11 cellular contexts compared by ENCODE assay signal in genomic region chr14:61552196-61552595, GRCh38.
DNase-seq lines count a peak whose midpoint lies in the region; ATAC-seq, FAIRE-seq and TF ChIP-seq lines count a peak whose summit lies in the region.
"Had no signal": no experiment of that assay in that cellular context is flagged by ENCODE, and none has a peak within 500 bp of the region (broad histone marks: within the 10 kb centered on the region; RNA-seq: fewer than 3 reads in every experiment).

No MANE protein-coding gene starts in this region.

- intact Hi-C loops in IMR-90 (cut with micrococcal nuclease) = loop anchor here (10.0 kb wide), 1 partner anchor 283 kb away; no protein-coding TSS in a partner anchor

- H3K4me3 ChIP-seq in A549 (no peak overlapping the region), IMR-90 (ENCODE audit: insufficient read depth, low read depth, low read length) (no peak overlapping the region), brain microvascular endothelial cell (ENCODE audit: low read depth, low read length) (no peak overlapping the region), muscle layer of duodenum (ENCODE audit: low read depth in 1 of 2, low read length in 2 of 2) (no peak overlapping the region)

- no peak overlapping the region for H2AFZ ChIP-seq in IMR-90 (replicated peaks; ENCODE audit: low read length, poor library complexity)

- peak overlapping the region; percentile 99 for H3K4ac ChIP-seq in IMR-90 (ENCODE audit: low read depth, low read length)

- DNase-seq in A549 (ENCODE audit: low read depth in 1 of 2, low spot score in 1 of 2) (no peak), IMR-90 (no peak), brain microvascular endothelial cell (no peak), cortex of kidney (lab: John Stamatoyannopoulos, UW) (no peak), SW 1271 (lab: John Stamatoyannopoulos, UW) (no peak)
- no peak for DNase-seq in stimulated activated CD4-positive, alpha-beta T cell treated with anti-CD3 and anti-CD28 coated beads, Interleukin-12 subunit alpha, Interleukin-12 subunit beta, amount 100 ng/mL, for 4 hours
- DNase-seq: endodermal cell, NCI-H2227 treated with DMSO at 0.1 percent for 48 hours had no signal

- H2BK5ac ChIP-seq in IMR-90 (ENCODE audit: low read depth, low read length, poor library complexity, severe bottlenecking) = peak overlapping the region; percentile 96

- H4K5ac ChIP-seq in IMR-90 (ENCODE audit: low read depth, low read length) = peak overlapping the region; percentile 99

- TF ChIP-seq RAD21 in A549 (conservative IDR thresholded peaks at IDR 0.05 in 1 of 2, IDR thresholded peaks at IDR 0.05 in 1 of 2) (no peak), IMR-90 (IDR thresholded peaks at IDR 0.05; ENCODE audit: low read length) (no peak)

- H3K9me3 ChIP-seq in A549 (no peaks in the 10 kb centered on the region; the same call in 2 of the 3 replicates), IMR-90 (ENCODE audit: control insufficient read depth, insufficient read depth, low read length) (no peaks in the 10 kb centered on the region), muscle layer of duodenum (ENCODE audit: control insufficient read depth in 1 of 2, low read length in 2 of 2) (no peaks in the 10 kb centered on the region)

- peak overlapping the region; percentile 100 for H3K18ac ChIP-seq in IMR-90 (ENCODE audit: low read depth, low read length)

- no peaks in the 10 kb centered on the region for H3K36me3 ChIP-seq in IMR-90 (ENCODE audit: control insufficient read depth, insufficient read depth, low read length)
- H3K36me3 ChIP-seq in brain microvascular endothelial cell (replicated peaks) = no peaks in the 10 kb centered on the region
- H3K36me3 ChIP-seq in muscle layer of duodenum (ENCODE audit: control insufficient read depth in 1 of 2, insufficient read depth in 2 of 2, low read length in 2 of 2) = no peaks in the 10 kb centered on the region

- TF ChIP-seq CTCF in A549 (IDR thresholded peaks at IDR 0.05) (no peak), IMR-90 (conservative IDR thresholded peaks at IDR 0.05; ENCODE audit: low read depth, low read length) (no peak), brain microvascular endothelial cell (IDR thresholded peaks at IDR 0.05; ENCODE audit: low read depth, low read length, missing control alignments) (no peak)

- CTCF ChIA-PET in A549 (lab: Yijun Ruan, JAX) (interaction anchor here (1.2 to 4.5 kb wide), 7 partner anchors 10 to 82 kb away, joined by 3 to 17 read pairs (median 10); no protein-coding TSS in a partner anchor), IMR-90 (lab: Yijun Ruan, JAX) (interaction anchor here (0.6 to 0.9 kb wide), 2 partner anchors 57 to 121 kb away, joined by 3 read pairs; no protein-coding TSS in a partner anchor)

- H4K8ac ChIP-seq in IMR-90 (ENCODE audit: low read depth in 2 of 2, low read length in 2 of 2) = peak overlapping the region; percentile 83 to 97

- peak overlapping the region; percentile 54; the same call in 1 of the 2 replicates for H3K23ac ChIP-seq in IMR-90 (ENCODE audit: low read depth, low read length)

- FAIRE-seq in A549 (lab: Jason Lieb, UNC) = no peak
- FAIRE-seq: GM12891 had no signal

- in situ Hi-C loops in IMR-90 (cut with MboI; ENCODE audit: low sequenced_read_pairs) (loop anchor here (25.0 kb wide), 1 partner anchor 915 kb away; the partner anchor contains the start of gene SIX1), brain microvascular endothelial cell (cut with HindIII; ENCODE audit: low pct_ligation_motif_present, low sequenced_read_pairs) (loop anchor here (25.0 kb wide), 1 partner anchor 160 kb away; no protein-coding TSS in a partner anchor)

- no peak overlapping the region for H2AK9ac ChIP-seq in IMR-90 (replicated peaks; ENCODE audit: low read depth, low read length, poor library complexity)

- H3K79me1 ChIP-seq in IMR-90 (ENCODE audit: low read depth in 1 of 2, low read length in 2 of 2) = peaks cover 9 to 25% of the 10 kb centered on the region in 2 experiments

- BruUV-seq in IMR-90 (replicated peaks; lab: Mats Ljungman, UMichigan) = no TSS peak

- peak overlapping the region; percentile 69 for H3K14ac ChIP-seq in IMR-90 (replicated peaks; ENCODE audit: low read depth, low read length)

- WGBS in A549 (ENCODE audit: missing lambda C conversion rate) = 99% methylated on average over 4 of the region's 4 CpGs
- WGBS in IMR-90 (ENCODE audit: extremely low coverage in 2 of 2, insufficient read length in 1 of 2), 2 experiments = 100% methylated on average over 4 of the region's 4 CpGs; no CpG with 5 or more reads in 1 of the 2 experiments

- TF ChIP-seq POLR2A in A549 (IDR thresholded peaks at IDR 0.05; ENCODE audit: low read length) (no peak), IMR-90 (IDR thresholded peaks at IDR 0.05; ENCODE audit: low read depth, low read length) (no peak)

- peak overlapping the region; percentile 96 for H4K91ac ChIP-seq in IMR-90 (ENCODE audit: insufficient read depth, low read depth, low read length)

- H3K9me1 ChIP-seq in IMR-90 (ENCODE audit: insufficient read depth, low read length) = peaks cover 39% of the 10 kb centered on the region

- dilution Hi-C loops in IMR-90 (cut with HindIII; ENCODE audit: low sequenced_read_pairs, unreplicated experiment) = no loop called here

- ATAC-seq in A549 = no peak
- ATAC-seq in IMR-90 (ENCODE audit: low read depth) = no peak
- ATAC-seq in GM21381 (IDR thresholded peaks at IDR 0.05; ENCODE audit: unreplicated experiment) = no peak

- peak overlapping the region; percentile 99 for H2AK5ac ChIP-seq in IMR-90 (ENCODE audit: low read depth, low read length)

- H2BK120ac ChIP-seq in IMR-90 (ENCODE audit: low read depth, low read length) = peak overlapping the region; percentile 99

- no peaks in the 10 kb centered on the region for H4K20me1 ChIP-seq in IMR-90 (ENCODE audit: insufficient read depth, low read length)

- H3K4me2 ChIP-seq in A549 = peak overlapping the region; percentile 64; the same call in 1 of the 3 replicates
- no peak overlapping the region for H3K4me2 ChIP-seq in IMR-90 (ENCODE audit: low read depth, low read length)

- H3K4me1 ChIP-seq in A549 (peaks cover 88% of the 10 kb centered on the region), IMR-90 (ENCODE audit: control insufficient read depth, insufficient read depth, low read length) (peaks cover 39% of the 10 kb centered on the region), muscle layer of duodenum (ENCODE audit: control insufficient read depth in 1 of 2, insufficient read depth in 2 of 2, low read length in 2 of 2) (peaks cover 0 to 13% of the 10 kb centered on the region in 2 donors)

- no peaks in the 10 kb centered on the region for H3K27me3 ChIP-seq in IMR-90 (ENCODE audit: control insufficient read depth, insufficient read depth, low read length)
- H3K27me3 ChIP-seq in brain microvascular endothelial cell (replicated peaks) = no peaks in the 10 kb centered on the region
- no peaks in the 10 kb centered on the region for H3K27me3 ChIP-seq in muscle layer of duodenum (ENCODE audit: low read depth, low read length)

- peak overlapping the region; percentile 98 for H2BK15ac ChIP-seq in IMR-90 (ENCODE audit: low read depth, low read length)

- H2BK20ac ChIP-seq in IMR-90 (ENCODE audit: low read depth, low read length) = peak overlapping the region; percentile 98

- H3K27ac ChIP-seq in A549 (peak overlapping the region; percentile 96 to 99), IMR-90 (ENCODE audit: insufficient read depth, low read length) (peak overlapping the region; percentile 67), brain microvascular endothelial cell (peak overlapping the region; percentile 97), muscle layer of duodenum (ENCODE audit: low read length) (peak overlapping the region; percentile 72)

- no peak overlapping the region for H3K56ac ChIP-seq in IMR-90 (ENCODE audit: extremely low read depth, insufficient read depth, low read length)

- H3K9ac ChIP-seq in IMR-90 (ENCODE audit: low read depth, low read length) = no peak overlapping the region

- POLR2A ChIA-PET in A549 (lab: Yijun Ruan, JAX) (interaction anchor here (1.1 to 2.9 kb wide), 3 partner anchors 27 to 143 kb away, joined by 3 to 20 read pairs (median 3); partner anchors contain the start of gene HIF1A), IMR-90 (lab: Charles Lee; ENCODE audit: unreplicated experiment) (no interaction called here)

- no peak for TF ChIP-seq EP300 in A549 (IDR thresholded peaks at IDR 0.05)

TF ChIP-seq in A549, 52 proteins besides CTCF, POLR2A, EP300 and RAD21 (continues in another document):
- TF ChIP-seq ZFP36 (IDR thresholded peaks at IDR 0.05; ENCODE audit: borderline replicate concordance, partially characterized antibody) (no peak), HOXA7 (CRISPR knock-in tag; IDR thresholded peaks at IDR 0.05) (peak; percentile 16; the same call in 1 of the 2 replicates), HOXB13 (CRISPR knock-in tag; IDR thresholded peaks at IDR 0.05; ENCODE audit: low read depth) (peak; percentile 18; the same call in 1 of the 2 replicates), CHD2 (IDR thresholded peaks at IDR 0.05; ENCODE audit: low read length, partially characterized antibody) (no peak), CBX2 (IDR thresholded peaks at IDR 0.05; ENCODE audit: borderline replicate concordance, low read depth) (no peak), RARB (CRISPR knock-in tag; IDR thresholded peaks at IDR 0.05) (no peak)

TF ChIP-seq in IMR-90, 13 proteins besides CTCF, POLR2A, EP300 and RAD21 (continues in another document):
- TF ChIP-seq NFE2L2 (IDR thresholded peaks at IDR 0.05; ENCODE audit: low read depth, low read length) (no peak), CHD1 (IDR thresholded peaks at IDR 0.05; ENCODE audit: low read depth, low read length) (no peak), SMC3 (IDR thresholded peaks at IDR 0.05; ENCODE audit: low read depth, low read length) (no peak), MAFK (IDR thresholded peaks at IDR 0.05; ENCODE audit: low read depth, low read length) (no peak), ELK1 (IDR thresholded peaks at IDR 0.05; ENCODE audit: borderline replicate concordance, low read depth, low read length) (no peak), RCOR1 (IDR thresholded peaks at IDR 0.05; ENCODE audit: insufficient replicate concordance, low read length) (no peak), MAZ (IDR thresholded peaks at IDR 0.05; ENCODE audit: borderline replicate concordance, low read depth, low read length) (no peak)
